In genomic region chr9:92650839-92651621, GRCh38 we compare ENCODE assay signal across 13 cellular contexts. TPM values are rescaled to one million over a fixed set of nuclear protein-coding genes. Genes with fewer than 3 reads are reported as not detected.
DNase-seq lines count a peak whose midpoint lies in the region; ATAC-seq and TF ChIP-seq lines count a peak whose summit lies in the region.
"Had no signal": no experiment of that assay in that cellular context is flagged by ENCODE, and none has a peak within 500 bp of the region (broad histone marks: within the 10 kb centered on the region; RNA-seq: fewer than 3 reads in every experiment).

No MANE protein-coding gene starts in this region.

- peaks cover 33% of the 10 kb centered on the region for H3K4me1 ChIP-seq in adipocyte (ENCODE audit: control insufficient read depth, insufficient read depth, low read length)
- no peaks in the 10 kb centered on the region for H3K4me1 ChIP-seq in colonic mucosa

- intact Hi-C loops in Right ventricle myocardium superior (cut with DNase I) (no loop called here), colonic mucosa (cut with DNase I) (no loop called here)

- ATAC-seq in Right ventricle myocardium superior (ENCODE audit: poor library complexity) (peak; percentile 86), omental fat pad (ENCODE audit: low FRiP score) (peak; percentile 78)

- peak overlapping the region; percentile 22 for H3K4me3 ChIP-seq in adipocyte (ENCODE audit: low read length)
- H3K4me3 ChIP-seq in colonic mucosa, result no peak overlapping the region
- H3K4me3 ChIP-seq: BLaER1 had no signal

- no peak overlapping the region for H3K27ac ChIP-seq in colonic mucosa
- H3K27ac ChIP-seq: BLaER1 had no signal

- TF ChIP-seq CTCF in AG09319 (IDR thresholded peaks at IDR 0.05; ENCODE audit: low read depth, low read length) (no peak), omental fat pad (IDR thresholded peaks at IDR 0.05) (no peak), colonic mucosa (IDR thresholded peaks at IDR 0.05) (no peak)

- H3K9ac ChIP-seq in adipocyte (ENCODE audit: low read length), result peak overlapping the region; percentile 39
- no peak overlapping the region for H3K9ac ChIP-seq in colonic mucosa (ENCODE audit: low read depth in 2 of 2, low read length in 2 of 2)
- H3K9ac ChIP-seq: BLaER1 had no signal

- H3K27me3 ChIP-seq in adipocyte (replicated peaks; ENCODE audit: control insufficient read depth, insufficient read depth, low read length), result no peaks in the 10 kb centered on the region
- no peaks in the 10 kb centered on the region for H3K27me3 ChIP-seq in colonic mucosa
- H3K27me3 ChIP-seq: BLaER1 had no signal

- H3K9me3 ChIP-seq in adipocyte (ENCODE audit: control insufficient read depth, low read length), result no peaks in the 10 kb centered on the region
- H3K9me3 ChIP-seq in colonic mucosa, result no peaks in the 10 kb centered on the region

- DNase-seq in AG09319 (ENCODE audit: extremely low read depth, low read depth) (peak; percentile 20), adipocyte (ENCODE audit: low read depth) (peak; percentile 61), Right ventricle myocardium superior (peak; percentile 83), omental fat pad (ENCODE audit: low spot score) (no peak), NCI-H1105 treated with DMSO at 0.1 percent for 48 hours (lab: John Stamatoyannopoulos, UW) (no peak), colonic mucosa (no peak)
- no peak for DNase-seq in activated CD4-positive, CD25-positive, alpha-beta regulatory T cell (lab: John Stamatoyannopoulos, UW)
- no peak for DNase-seq in activated CD4-positive, alpha-beta T cell treated with anti-CD3 and anti-CD28 coated beads for 1 hour
- DNase-seq: activated T-cell treated with anti-CD3 and anti-CD28 coated beads, Interleukin-2, amount 50 U/mL, for 1 hour; GDM1; GOT3; stimulated activated CD4-positive, alpha-beta T cell treated with anti-CD3 and anti-CD28 coated beads, Interleukin-12 subunit alpha, Interleukin-12 subunit beta, amount 100 ng/mL, for 4 hours had no signal

- H3K36me3 ChIP-seq in adipocyte (ENCODE audit: control insufficient read depth, insufficient read depth, low read length, severe bottlenecking), result peaks cover 52% of the 10 kb centered on the region
- no peaks in the 10 kb centered on the region for H3K36me3 ChIP-seq in colonic mucosa

RNA-seq across cellular contexts. Expression of gene IPPK, which starts 18.9 kb away (rescaled TPM):
- 7.9 TPM for total RNA-seq in Right ventricle myocardium superior
- total RNA-seq in omental fat pad, result 10 to 100 TPM in 3 of 4 donors, 1 to 10 TPM in 1; 10.0 to 26.2 (median 12.5) TPM
- total RNA-seq in colonic mucosa, result 1 to 10 TPM; 8.2 to 8.4 TPM

Comparison
In these comparisons a context has a peak if more than half of its experiments do, and no peak if none do; other contexts are left out.
1. DNase-seq: peak in AG09319 (single experiment), adipocyte (single experiment) and Right ventricle myocardium superior (single experiment); none in omental fat pad (single experiment), NCI-H1105 treated with DMSO at 0.1 percent for 48 hours (single experiment), colonic mucosa (single experiment), activated CD4-positive, CD25-positive, alpha-beta regulatory T cell (0 of 4) and activated CD4-positive, alpha-beta T cell treated with anti-CD3 and anti-CD28 coated beads for 1 hour (single experiment).